Comparison of ENCODE assay signal across 17 cellular contexts in the genomic region with DNA sequence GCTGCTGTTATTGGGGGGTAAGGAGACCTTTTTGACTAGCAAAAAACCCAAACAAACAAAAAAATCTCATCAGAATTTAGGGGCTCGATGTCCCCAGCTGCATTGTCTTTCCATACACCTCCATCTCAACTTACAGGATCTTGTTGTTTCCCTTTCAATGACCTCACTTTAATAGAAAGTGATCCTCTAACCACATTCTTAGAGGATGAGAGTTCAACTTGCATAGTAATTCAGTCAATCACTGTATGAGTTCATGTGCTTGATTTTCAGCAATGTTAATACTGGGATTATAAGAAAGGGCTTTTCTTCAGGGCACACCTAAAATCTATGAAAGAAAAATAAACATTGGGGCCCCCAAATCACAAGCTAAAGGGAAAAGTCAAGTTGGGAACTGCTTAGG.
DNase-seq lines count a peak whose midpoint lies in the region; ATAC-seq, FAIRE-seq and TF ChIP-seq lines count a peak whose summit lies in the region.
"Had no signal": no experiment of that assay in that cellular context is flagged by ENCODE, and none has a peak within 500 bp of the region (broad histone marks: within the 10 kb centered on the region; RNA-seq: fewer than 3 reads in every experiment).

No MANE protein-coding gene starts in this region.

- TF ChIP-seq CTCF in foreskin keratinocyte (conservative IDR thresholded peaks at IDR 0.05) (no peak), suprapubic skin (IDR thresholded peaks at IDR 0.05) (no peak)

- TF ChIP-seq EP300 in suprapubic skin (IDR thresholded peaks at IDR 0.05): no peak

- H3K4me1 ChIP-seq in adipocyte (ENCODE audit: control insufficient read depth, insufficient read depth, low read length) (no peaks in the 10 kb centered on the region), foreskin keratinocyte (no peaks in the 10 kb centered on the region), suprapubic skin (no peaks in the 10 kb centered on the region)
- H3K4me1 ChIP-seq: Peyer's patch had no signal

- H3K9me3 ChIP-seq in adipocyte (ENCODE audit: control insufficient read depth, low read length): no peaks in the 10 kb centered on the region
- H3K9me3 ChIP-seq in suprapubic skin: no peaks in the 10 kb centered on the region
- H3K9me3 ChIP-seq: Peyer's patch had no signal

- no peak for FAIRE-seq in HTR-8/SVneo (lab: Jason Lieb, UNC)
- FAIRE-seq: GM12892 had no signal

- H3K4me3 ChIP-seq in adipocyte (ENCODE audit: low read length): no peak overlapping the region
- H3K4me3 ChIP-seq in suprapubic skin: no peak overlapping the region
- H3K4me3 ChIP-seq: Peyer's patch had no signal

- 88% methylated on average over 1 of the region's 1 CpG for WGBS in suprapubic skin

- no peak for ATAC-seq in foreskin keratinocyte
- no peak for ATAC-seq in HG03378 (IDR thresholded peaks at IDR 0.05; ENCODE audit: unreplicated experiment)
- no peak for ATAC-seq in GM19035 (IDR thresholded peaks at IDR 0.05; ENCODE audit: unreplicated experiment)

- peak; percentile 50 for DNase-seq in EH (ENCODE audit: low read depth)
- DNase-seq in HTR-8/SVneo (ENCODE audit: insufficient read length, low spot score): peak; percentile 15
- DNase-seq in adipocyte (ENCODE audit: low read depth): peak; percentile 42
- DNase-seq in foreskin keratinocyte: peak; percentile 23 to 54
- DNase-seq in A172 (ENCODE audit: low spot score): no peak
- no peak for DNase-seq in suprapubic skin (ENCODE audit: low spot score in 2 of 2)
- DNase-seq: 8988T, C1 segment of cervical spinal cord, GOT3, NCI-H1048, NCI-H146, NCI-H748 treated with DMSO at 0.1 percent for 48 hours, Peyer's patch, SIG-M5 had no signal

- TF ChIP-seq POLR2A in suprapubic skin (IDR thresholded peaks at IDR 0.05): no peak

- no peak overlapping the region for H3K27ac ChIP-seq in foreskin keratinocyte
- no peak overlapping the region for H3K27ac ChIP-seq in suprapubic skin
- H3K27ac ChIP-seq: Peyer's patch had no signal

- H3K36me3 ChIP-seq in adipocyte (ENCODE audit: control insufficient read depth, insufficient read depth, low read length, severe bottlenecking) (no peaks in the 10 kb centered on the region), suprapubic skin (no peaks in the 10 kb centered on the region)
- H3K36me3 ChIP-seq: Peyer's patch had no signal

- no peaks in the 10 kb centered on the region for H3K27me3 ChIP-seq in adipocyte (replicated peaks; ENCODE audit: control insufficient read depth, insufficient read depth, low read length)
- H3K27me3 ChIP-seq in foreskin keratinocyte: no peaks in the 10 kb centered on the region
- H3K27me3 ChIP-seq in suprapubic skin: no peaks in the 10 kb centered on the region
- H3K27me3 ChIP-seq: Peyer's patch had no signal

- H3K9ac ChIP-seq in adipocyte (ENCODE audit: low read length): no peak overlapping the region

Comparison
In these comparisons a context has a peak if more than half of its experiments do, and no peak if none do; other contexts are left out.
1. DNase-seq: peak in EH (single experiment), HTR-8/SVneo (single experiment), adipocyte (single experiment) and foreskin keratinocyte (2 of 2); none in A172 (single experiment) and suprapubic skin (0 of 2).